ENCODE assay signal across 8 cellular contexts in genomic region chr1:213014642-213015041, GRCh38. TPM values are rescaled to one million over a fixed set of nuclear protein-coding genes. Genes with fewer than 3 reads are reported as not detected.
DNase-seq lines count a peak whose midpoint lies in the region; ATAC-seq and TF ChIP-seq lines count a peak whose summit lies in the region.

No MANE protein-coding gene starts in this region.

- peaks cover 17% of the 10 kb centered on the region for H3K36me3 Mint-ChIP-seq in activated CD8-positive, alpha-beta T cell treated with anti-CD3 and anti-CD28 coated beads for 36 hours (ENCODE audit: low read depth)

- POLR2A ChIA-PET in HEK293 (lab: Yijun Ruan, JAX): no interaction called here
- POLR2A ChIA-PET in activated CD8-positive, alpha-beta T cell treated with anti-CD3 and anti-CD28 coated beads for 36 hours (lab: Charles Lee): interaction anchor here (1.0 to 1.4 kb wide), 2 partner anchors 9 kb away, joined by 3 to 5 read pairs; no protein-coding TSS in a partner anchor

- peak overlapping the region; percentile 89 for H3K27ac ChIP-seq in HEK293 (ENCODE audit: extremely low read depth, low read depth, low read length)
- peak overlapping the region; percentile 86 for H3K27ac ChIP-seq in hepatocyte
- H3K27ac ChIP-seq in smooth muscle cell (ENCODE audit: low read depth): peak overlapping the region; percentile 67

- peak overlapping the region; percentile 100 for H3K27ac Mint-ChIP-seq in activated CD8-positive, alpha-beta T cell treated with anti-CD3 and anti-CD28 coated beads for 36 hours

- H3K9me3 Mint-ChIP-seq in activated CD8-positive, alpha-beta T cell treated with anti-CD3 and anti-CD28 coated beads for 36 hours: no peaks in the 10 kb centered on the region

- 25% methylated on average over 7 of the region's 7 CpGs for WGBS in hepatocyte (ENCODE audit: low lambda C conversion rate, missing lambda C conversion rate)
- 27% methylated on average over 7 of the region's 7 CpGs for WGBS in smooth muscle cell (ENCODE audit: low lambda C conversion rate)

- H2AFZ ChIP-seq in hepatocyte: peak overlapping the region; percentile 63
- peak overlapping the region; percentile 75 for H2AFZ ChIP-seq in smooth muscle cell (ENCODE audit: low read depth)

- no peaks in the 10 kb centered on the region for H4K20me1 ChIP-seq in hepatocyte (ENCODE audit: insufficient read depth, poor library complexity, severe bottlenecking)
- H4K20me1 ChIP-seq in smooth muscle cell (ENCODE audit: low read depth): no peaks in the 10 kb centered on the region

- peak overlapping the region; percentile 96 for H3K4me3 Mint-ChIP-seq in activated CD8-positive, alpha-beta T cell treated with anti-CD3 and anti-CD28 coated beads for 36 hours

- peak overlapping the region; percentile 83 for H3K4me2 ChIP-seq in hepatocyte
- H3K4me2 ChIP-seq in smooth muscle cell: peak overlapping the region; percentile 89

- CTCF ChIA-PET in HEK293 (lab: Yijun Ruan, JAX): interaction anchor here (0.6 to 2.3 kb wide), 4 partner anchors 19 to 559 kb away, joined by 3 to 7 read pairs (median 4); no protein-coding TSS in a partner anchor
- CTCF ChIA-PET in activated CD8-positive, alpha-beta T cell treated with anti-CD3 and anti-CD28 coated beads for 36 hours (lab: Charles Lee): interaction anchor here (1.6 to 1.9 kb wide), 2 partner anchors 18 to 20 kb away, joined by 7 read pairs; no protein-coding TSS in a partner anchor

- no peaks in the 10 kb centered on the region for H3F3A ChIP-seq in smooth muscle cell (ENCODE audit: low read depth)

- H3K27me3 ChIP-seq in hepatocyte: no peaks in the 10 kb centered on the region
- no peaks in the 10 kb centered on the region for H3K27me3 ChIP-seq in smooth muscle cell (ENCODE audit: low read depth)

- no peaks in the 10 kb centered on the region for H3K27me3 Mint-ChIP-seq in activated CD8-positive, alpha-beta T cell treated with anti-CD3 and anti-CD28 coated beads for 36 hours

- no peaks in the 10 kb centered on the region for H3K9me2 ChIP-seq in hepatocyte (replicated peaks; ENCODE audit: insufficient read depth)

- no peak for TF ChIP-seq CTCF in HEK293 (tag by site-specific recombination; IDR thresholded peaks at IDR 0.05)
- TF ChIP-seq CTCF in activated CD8-positive, alpha-beta T cell treated with anti-CD3 and anti-CD28 coated beads for 36 hours (IDR thresholded peaks at IDR 0.05): no peak
- TF ChIP-seq CTCF in hepatocyte (IDR thresholded peaks at IDR 0.05; ENCODE audit: poor library complexity): no peak
- no peak for TF ChIP-seq CTCF in smooth muscle cell (IDR thresholded peaks at IDR 0.05; ENCODE audit: borderline replicate concordance, insufficient read depth, poor library complexity, severe bottlenecking)

- intact Hi-C loops in activated CD8-positive, alpha-beta T cell treated with anti-CD3 and anti-CD28 coated beads for 36 hours (cut with micrococcal nuclease): loop anchor here (1.0 kb wide), 1 partner anchor 37 kb away; the partner anchor contains the start of gene RPS6KC1

- peak overlapping the region; percentile 36 for H3K9ac ChIP-seq in smooth muscle cell (ENCODE audit: low read depth)

- ATAC-seq in activated CD8-positive, alpha-beta T cell treated with anti-CD3 and anti-CD28 coated beads for 36 hours: no peak
- ATAC-seq in GM18868 (IDR thresholded peaks at IDR 0.05; ENCODE audit: unreplicated experiment) (no peak), GM19395 (IDR thresholded peaks at IDR 0.05; ENCODE audit: unreplicated experiment) (no peak)

- H3K36me3 ChIP-seq in HEK293 (ENCODE audit: control insufficient read depth in 2 of 2, insufficient read depth in 1 of 2, low read length in 2 of 2): peaks cover 0 to 24% of the 10 kb centered on the region in 2 experiments; a peak in 2 of 3 replicates
- H3K36me3 ChIP-seq in hepatocyte (replicated peaks; ENCODE audit: insufficient read depth, low read depth): no peaks in the 10 kb centered on the region
- no peaks in the 10 kb centered on the region for H3K36me3 ChIP-seq in smooth muscle cell (ENCODE audit: low read depth)

- peak overlapping the region; percentile 96 for H3K4me3 ChIP-seq in HEK293 (ENCODE audit: low read depth, low read length)
- peak overlapping the region; percentile 50 for H3K4me3 ChIP-seq in hepatocyte
- peak overlapping the region; percentile 67 for H3K4me3 ChIP-seq in smooth muscle cell

- H3K4me1 ChIP-seq in HEK293 (ENCODE audit: control insufficient read depth, insufficient read depth, low read length) (no peaks in the 10 kb centered on the region; the same call in 1 of the 2 replicates), hepatocyte (ENCODE audit: insufficient read depth) (peaks cover 8% of the 10 kb centered on the region), smooth muscle cell (ENCODE audit: low read depth) (peaks cover 10% of the 10 kb centered on the region)

- DNase-seq in Ammon's horn (ENCODE audit: low spot score): peak; percentile 31
- peak; percentile 16 for DNase-seq in activated CD8-positive, alpha-beta T cell treated with anti-CD3 and anti-CD28 coated beads for 36 hours
- DNase-seq in hepatocyte (ENCODE audit: low spot score): peak; percentile 15
- DNase-seq in smooth muscle cell (lab: John Stamatoyannopoulos, UW; ENCODE audit: unreplicated experiment): no peak
- DNase-seq in cerebellar nuclear complex (lab: John Stamatoyannopoulos, UW): no peak

- no peaks in the 10 kb centered on the region for H3K9me3 ChIP-seq in HEK293 (ENCODE audit: control insufficient read depth, insufficient read depth, low read depth, low read length)
- H3K9me3 ChIP-seq in hepatocyte (ENCODE audit: low read depth): no peaks in the 10 kb centered on the region
- no peaks in the 10 kb centered on the region for H3K9me3 ChIP-seq in smooth muscle cell (replicated peaks; ENCODE audit: low read depth)

- H3K79me2 ChIP-seq in hepatocyte (peaks cover 48% of the 10 kb centered on the region), smooth muscle cell (ENCODE audit: low read depth) (peaks cover 44% of the 10 kb centered on the region)

- H3K4me1 Mint-ChIP-seq in activated CD8-positive, alpha-beta T cell treated with anti-CD3 and anti-CD28 coated beads for 36 hours (ENCODE audit: low read depth): peaks cover 26% of the 10 kb centered on the region

TF ChIP-seq in HEK293, 187 proteins besides CTCF, POLR2A, EP300 and RAD21:
- TF ChIP-seq ZSCAN23 (tag by site-specific recombination; IDR thresholded peaks at IDR 0.05): no peak
- peak; percentile 11; the same call in 1 of the 2 replicates for TF ChIP-seq ZNF335 (tag by site-specific recombination; conservative IDR thresholded peaks at IDR 0.05)

RNA-seq across cellular contexts. Expression of gene ANGEL2, which starts 1.0 kb away (rescaled TPM):
- total RNA-seq in activated CD8-positive, alpha-beta T cell treated with anti-CD3 and anti-CD28 coated beads for 36 hours: 10 to 100 TPM; 41.1 to 44.2 TPM
- 34.8 and 36.8 TPM in 2 replicates for total RNA-seq in hepatocyte
- polyA plus RNA-seq in hepatocyte: 11.8 and 12.4 TPM in 2 replicates
- total RNA-seq in smooth muscle cell: 29.7 and 34.7 TPM in 2 replicates
- polyA plus RNA-seq in smooth muscle cell: 13.1 and 14.9 TPM in 2 replicates

RNA-seq across cellular contexts. Expression of gene RPS6KC1, which starts 36.4 kb away (rescaled TPM):
- total RNA-seq in activated CD8-positive, alpha-beta T cell treated with anti-CD3 and anti-CD28 coated beads for 36 hours: 1 to 10 TPM; 5.3 TPM
- 25.6 and 26.9 TPM in 2 replicates for total RNA-seq in hepatocyte
- polyA plus RNA-seq in hepatocyte: 10.0 and 11.2 TPM in 2 replicates
- total RNA-seq in smooth muscle cell: 30.8 and 35.9 TPM in 2 replicates
- polyA plus RNA-seq in smooth muscle cell: 17.6 and 18.7 TPM in 2 replicates

Comparison
In these comparisons a context has a peak if more than half of its experiments do, and no peak if none do; other contexts are left out.
1. DNase-seq: peak in Ammon's horn (single experiment), activated CD8-positive, alpha-beta T cell treated with anti-CD3 and anti-CD28 coated beads for 36 hours (single experiment) and hepatocyte (single experiment); none in smooth muscle cell (single experiment) and cerebellar nuclear complex (0 of 2).
2. Peak in every context shown above with its lines, with median percentiles within 50 percentile points of each other: H3K27ac ChIP-seq and H3K4me3 ChIP-seq.